In the genomic region with DNA sequence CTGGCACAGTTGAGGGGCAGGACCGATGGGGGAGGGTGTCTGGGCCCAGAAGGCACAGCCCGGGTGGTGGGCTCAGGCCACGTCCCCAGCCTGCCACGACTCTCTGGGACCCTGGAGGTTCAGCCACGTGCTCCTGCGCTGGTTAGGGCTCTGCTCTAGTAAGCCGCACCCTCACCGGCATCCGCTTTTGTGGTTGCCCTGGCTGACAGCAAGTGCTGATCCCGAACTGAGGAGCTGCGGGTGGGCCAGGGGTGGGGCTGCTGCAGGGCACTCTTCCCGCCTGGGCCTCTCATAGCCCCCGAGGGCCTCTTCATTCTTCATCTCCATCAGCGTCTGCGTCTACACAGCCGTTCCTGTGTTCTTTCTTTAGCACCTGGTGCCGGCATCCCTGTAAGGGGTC, we compare ENCODE assay signal across 13 cellular contexts. TPM values are rescaled to one million over a fixed set of nuclear protein-coding genes. Genes with fewer than 3 reads are reported as not detected.
DNase-seq lines count a peak whose midpoint lies in the region; ATAC-seq and TF ChIP-seq lines count a peak whose summit lies in the region.
"Had no signal": no experiment of that assay in that cellular context is flagged by ENCODE, and none has a peak within 500 bp of the region (broad histone marks: within the 10 kb centered on the region; RNA-seq: fewer than 3 reads in every experiment).

No MANE protein-coding gene starts in this region.

- H3K27ac ChIP-seq in CD4-positive, alpha-beta T cell (ENCODE audit: low read depth, low read length), result no peak overlapping the region
- H3K27ac ChIP-seq in RWPE1, result no peak overlapping the region
- H3K27ac ChIP-seq: gastrocnemius medialis, tibial nerve had no signal

- no peaks in the 10 kb centered on the region for H3K9me3 ChIP-seq in CD4-positive, alpha-beta T cell (ENCODE audit: control insufficient read depth, low read length)
- H3K9me3 ChIP-seq: gastrocnemius medialis, pancreas, tibial nerve had no signal

- peak; percentile 64 for ATAC-seq in CD4-positive, alpha-beta T cell (ENCODE audit: poor library complexity)
- ATAC-seq in memory B cell (ENCODE audit: low read depth) (peak; percentile 9), HG03520 (IDR thresholded peaks at IDR 0.05; ENCODE audit: unreplicated experiment) (no peak), GM21529 (IDR thresholded peaks at IDR 0.05; ENCODE audit: unreplicated experiment) (no peak)
- ATAC-seq: gastrocnemius medialis had no signal

- peak overlapping the region; percentile 88 for H3K27ac Mint-ChIP-seq in CD4-positive, alpha-beta T cell
- H3K27ac Mint-ChIP-seq in memory B cell, result no peak overlapping the region

- POLR2A ChIA-PET in CD4-positive, alpha-beta T cell (lab: Charles Lee), result interaction anchor here (1.0 to 1.3 kb wide), 2 partner anchors 24 to 25 kb away, joined by 3 read pairs; partner anchors contain the start of gene ZFPM1
- POLR2A ChIA-PET in RWPE1 (lab: Yijun Ruan, JAX; ENCODE audit: low non-redundant PET), result no interaction called here

- DNase-seq in CD4-positive, alpha-beta T cell, result peak in 9 of 10 experiments; percentile 27 to 58 (median 37)
- DNase-seq in NB4 (ENCODE audit: low read depth), result peak; percentile 70
- peak; percentile 70 for DNase-seq in activated CD8-positive, alpha-beta memory T cell treated with anti-CD3 and anti-CD28 coated beads, Interleukin-2, amount 50 U/mL, for 48 hours
- DNase-seq in memory B cell (ENCODE audit: low spot score in 2 of 2), result no peak
- no peak for DNase-seq in posterior vena cava (ENCODE audit: low spot score)
- no peak for DNase-seq in RWPE1 (ENCODE audit: low spot score)
- DNase-seq: C1 segment of cervical spinal cord, gastrocnemius medialis, NCI-H526 treated with DMSO at 0.1 percent for 48 hours, pancreas had no signal

- H3K4me3 Mint-ChIP-seq in CD4-positive, alpha-beta T cell, result peak overlapping the region; percentile 51
- H3K4me3 Mint-ChIP-seq in memory B cell, result peak overlapping the region; percentile 53

- H3K9me3 Mint-ChIP-seq in CD4-positive, alpha-beta T cell, result no peaks in the 10 kb centered on the region
- H3K9me3 Mint-ChIP-seq in memory B cell, result no peaks in the 10 kb centered on the region

- peaks cover 7% of the 10 kb centered on the region for H3K36me3 Mint-ChIP-seq in CD4-positive, alpha-beta T cell (ENCODE audit: low read depth)
- no peaks in the 10 kb centered on the region for H3K36me3 Mint-ChIP-seq in memory B cell

- no peak for TF ChIP-seq CTCF in CD4-positive, alpha-beta T cell (IDR thresholded peaks at IDR 0.05)
- no peak for TF ChIP-seq CTCF in NB4 (IDR thresholded peaks at IDR 0.05; ENCODE audit: low read depth, low read length)
- TF ChIP-seq CTCF in RWPE1 (conservative IDR thresholded peaks at IDR 0.05; ENCODE audit: low read depth), result no peak

- no peaks in the 10 kb centered on the region for H3K27me3 ChIP-seq in CD4-positive, alpha-beta T cell (ENCODE audit: control insufficient read depth, insufficient read depth, low read length)
- H3K27me3 ChIP-seq: pancreas had no signal

- no peak overlapping the region for H3K4me3 ChIP-seq in NB4 (ENCODE audit: low read depth, low read length)
- H3K4me3 ChIP-seq: gastrocnemius medialis, tibial nerve had no signal

- CTCF ChIA-PET in CD4-positive, alpha-beta T cell (lab: Charles Lee), result no interaction called here
- CTCF ChIA-PET in RWPE1 (lab: Yijun Ruan, JAX), result interaction anchor here (0.6 kb wide), 1 partner anchor 41 kb away, joined by 3 read pairs; no protein-coding TSS in a partner anchor

- peaks cover 44% of the 10 kb centered on the region for H3K4me1 Mint-ChIP-seq in CD4-positive, alpha-beta T cell (ENCODE audit: low read depth)
- peaks cover 36% of the 10 kb centered on the region for H3K4me1 Mint-ChIP-seq in memory B cell

- intact Hi-C loops in CD4-positive, alpha-beta T cell (cut with DNase I, micrococcal nuclease), result loop anchor here in 1 of 2 experiments (2.0 kb wide), 1 partner anchor 21 kb away; no protein-coding TSS in a partner anchor
- intact Hi-C loops in posterior vena cava (cut with DNase I), result no loop called here

- TF ChIP-seq POLR2A in NB4 (IDR thresholded peaks at IDR 0.05; ENCODE audit: extremely low read depth, insufficient read length), result no peak

- H3K27me3 Mint-ChIP-seq in CD4-positive, alpha-beta T cell, result no peaks in the 10 kb centered on the region
- H3K27me3 Mint-ChIP-seq in memory B cell, result no peaks in the 10 kb centered on the region

RNA-seq across cellular contexts. Expression of gene ZFPM1, which starts 25.0 kb away (rescaled TPM):
- total RNA-seq in CD4-positive, alpha-beta T cell, result 10 to 100 TPM; 22.8 to 24.2 TPM
- 1 to 10 TPM; 4.0 to 4.3 TPM for total RNA-seq in posterior vena cava

Comparison
In these comparisons a context has a peak if more than half of its experiments do, and no peak if none do; other contexts are left out.
1. ATAC-seq: peak in CD4-positive, alpha-beta T cell (single experiment) and memory B cell (single experiment); none in HG03520 (single experiment) and GM21529 (single experiment).
2. DNase-seq: peak in CD4-positive, alpha-beta T cell (9 of 10), NB4 (single experiment) and activated CD8-positive, alpha-beta memory T cell treated with anti-CD3 and anti-CD28 coated beads, Interleukin-2, amount 50 U/mL, for 48 hours (single experiment); none in memory B cell (0 of 2), posterior vena cava (single experiment) and RWPE1 (single experiment).
3. RNA of gene ZFPM1, which starts 25.0 kb away (total RNA-seq): 22.8 to 24.2 TPM in CD4-positive, alpha-beta T cell; 4.0 to 4.3 TPM in posterior vena cava; every median in the first group is over 4 times any median in the second.